ENCODE assay signal across 8 cellular contexts in the genomic region with DNA sequence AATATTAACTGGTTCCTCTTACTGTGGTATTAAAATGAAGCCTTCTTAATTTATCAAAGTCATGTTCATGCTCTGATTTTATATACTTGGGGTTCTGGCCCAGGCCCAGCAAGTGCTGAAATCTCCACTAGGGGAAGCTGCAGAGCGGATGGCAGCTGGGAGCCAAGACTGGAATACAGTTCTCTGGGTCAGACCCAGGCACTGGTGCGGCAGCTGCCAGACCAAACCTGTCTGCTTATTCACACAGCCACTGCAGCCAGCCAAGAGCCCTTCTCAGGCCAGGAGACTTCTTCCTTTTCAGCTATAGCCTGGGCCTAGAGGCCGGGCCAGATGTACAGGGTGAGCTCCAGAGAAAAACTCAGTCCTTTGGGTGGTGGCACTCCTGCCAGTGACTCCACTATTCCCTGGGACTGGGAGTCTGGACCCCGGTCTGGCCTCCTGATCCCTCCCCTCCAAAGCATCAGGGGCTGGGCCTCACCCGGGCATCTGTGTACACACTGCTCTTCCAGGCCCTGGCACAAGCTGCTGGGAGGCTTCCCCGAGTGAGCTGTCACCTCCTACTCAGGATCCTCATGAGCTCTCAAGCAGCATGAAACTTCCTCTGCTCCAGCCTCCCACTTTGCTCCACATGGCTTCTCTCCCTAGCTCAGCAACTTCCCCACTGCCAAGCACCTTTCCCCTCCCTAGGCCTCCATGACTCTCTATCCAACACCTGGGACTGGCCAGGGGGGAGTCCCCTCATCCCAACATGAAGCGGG. TPM values are rescaled to one million over a fixed set of nuclear protein-coding genes. Genes with fewer than 3 reads are reported as not detected.
DNase-seq lines count a peak whose midpoint lies in the region; ATAC-seq and TF ChIP-seq lines count a peak whose summit lies in the region.

No MANE protein-coding gene starts in this region.

- POLR2A ChIA-PET in SK-N-SH (lab: Yijun Ruan, JAX): no interaction called here

- peaks cover 13% of the 10 kb centered on the region for H3K4me1 Mint-ChIP-seq in stimulated activated naive CD8-positive, alpha-beta T cell treated with anti-CD3 and anti-CD28 coated beads, Interleukin-15, amount 100 ng/mL, for 72 hours

- no peaks in the 10 kb centered on the region for H3K9me3 ChIP-seq in SK-N-SH
- H3K9me3 ChIP-seq in heart left ventricle: no peaks in the 10 kb centered on the region

- no peak overlapping the region for H3K4me3 Mint-ChIP-seq in stimulated activated naive CD8-positive, alpha-beta T cell treated with anti-CD3 and anti-CD28 coated beads, Interleukin-15, amount 100 ng/mL, for 72 hours

- TF ChIP-seq CTCF in GM06990 (IDR thresholded peaks at IDR 0.05; ENCODE audit: insufficient read depth, low read length, poor library complexity, severe bottlenecking) (peak; percentile 28), SK-N-SH (IDR thresholded peaks at IDR 0.05) (peak; percentile 54), heart left ventricle (IDR thresholded peaks at IDR 0.05) (peak; percentile 18 to 62 (median 46))

- peak; percentile 8 to 67 (median 54) for ATAC-seq in heart left ventricle
- ATAC-seq in stimulated activated naive CD8-positive, alpha-beta T cell treated with anti-CD3 and anti-CD28 coated beads, Interleukin-15, amount 100 ng/mL, for 72 hours: no peak
- ATAC-seq in HG03175 (IDR thresholded peaks at IDR 0.05; ENCODE audit: unreplicated experiment): no peak
- no peak for ATAC-seq in HG03025 (IDR thresholded peaks at IDR 0.05; ENCODE audit: low FRiP score, unreplicated experiment)
- no peak for ATAC-seq in GM18909 (IDR thresholded peaks at IDR 0.05; ENCODE audit: poor library complexity, unreplicated experiment)

- H3K4me2 ChIP-seq in SK-N-SH: no peak overlapping the region

- H3K9me2 ChIP-seq in SK-N-SH: no peaks in the 10 kb centered on the region

- intact Hi-C loops in heart left ventricle (cut with DNase I): no loop called here

- H3K9ac ChIP-seq in SK-N-SH: no peak overlapping the region
- peak overlapping the region; percentile 13 for H3K9ac ChIP-seq in rectal smooth muscle tissue (ENCODE audit: low read length)

- H3K4me1 ChIP-seq in SK-N-SH (ENCODE audit: control insufficient read depth in 1 of 2, insufficient read depth in 2 of 2, low read depth in 1 of 2, low read length in 1 of 2) (peaks cover 14 to 49% of the 10 kb centered on the region in 2 experiments; a peak in 3 of 4 replicates), heart left ventricle (peaks cover 24 to 72% (median 55%) of the 10 kb centered on the region in 12 donors), rectal smooth muscle tissue (ENCODE audit: control insufficient read depth, insufficient read depth, low read length) (peaks cover 34% of the 10 kb centered on the region)

- no peak overlapping the region for H3K4me3 ChIP-seq in GM06990 (replicated peaks; ENCODE audit: low read depth, low read length)
- no peak overlapping the region for H3K4me3 ChIP-seq in SK-N-SH (ENCODE audit: low read depth in 2 of 2, low read length in 1 of 2)
- no peak overlapping the region for H3K4me3 ChIP-seq in heart left ventricle
- peak overlapping the region; percentile 44 for H3K4me3 ChIP-seq in rectal smooth muscle tissue (ENCODE audit: low read length)

- peaks cover 62% of the 10 kb centered on the region for H4K20me1 ChIP-seq in SK-N-SH (ENCODE audit: insufficient read depth)

- H3K27ac Mint-ChIP-seq in stimulated activated naive CD8-positive, alpha-beta T cell treated with anti-CD3 and anti-CD28 coated beads, Interleukin-15, amount 100 ng/mL, for 72 hours: no peak overlapping the region

- H3K27me3 ChIP-seq in GM06990 (replicated peaks; ENCODE audit: control insufficient read depth, insufficient read depth, low read length) (no peaks in the 10 kb centered on the region), SK-N-SH (ENCODE audit: insufficient read depth) (no peaks in the 10 kb centered on the region), heart left ventricle (no peaks in the 10 kb centered on the region), rectal smooth muscle tissue (ENCODE audit: control insufficient read depth, insufficient read depth, low read length) (no peaks in the 10 kb centered on the region)

- H3K27ac ChIP-seq in SK-N-SH (ENCODE audit: low read depth in 2 of 2, low read length in 1 of 2) (peak overlapping the region in 1 of 2 experiments; percentile 36; a peak in 1 of 4 replicates), heart left ventricle (peak overlapping the region in 9 of 12 donors; percentile 21 to 79 (median 70)), rectal smooth muscle tissue (ENCODE audit: low read depth, low read length) (peak overlapping the region; percentile 64)

- CTCF ChIA-PET in SK-N-SH (lab: Yijun Ruan, JAX): interaction anchor here (0.7 to 2.9 kb wide), 9 partner anchors 8 to 360 kb away, joined by 3 to 18 read pairs (median 4); partner anchors contain the start of gene ATP6V0D1

- TF ChIP-seq POLR2A in heart left ventricle (IDR thresholded peaks at IDR 0.05): no peak

- H3K36me3 ChIP-seq in GM06990 (ENCODE audit: control insufficient read depth, insufficient read depth, low read length) (peaks cover 28% of the 10 kb centered on the region), SK-N-SH (replicated peaks in 1 of 2; ENCODE audit: control insufficient read depth in 1 of 2, insufficient read depth in 2 of 2, low read length in 1 of 2) (peaks cover 0 to 9% of the 10 kb centered on the region in 2 experiments), heart left ventricle (peaks cover 0 to 28% (median 19%) of the 10 kb centered on the region in 9 donors), rectal smooth muscle tissue (ENCODE audit: control insufficient read depth, insufficient read depth, low read length) (peaks cover 9% of the 10 kb centered on the region)

- no peaks in the 10 kb centered on the region for H3F3A ChIP-seq in SK-N-SH (replicated peaks; ENCODE audit: insufficient read depth)

- H3K27me3 Mint-ChIP-seq in stimulated activated naive CD8-positive, alpha-beta T cell treated with anti-CD3 and anti-CD28 coated beads, Interleukin-15, amount 100 ng/mL, for 72 hours: no peaks in the 10 kb centered on the region

- peaks cover 29% of the 10 kb centered on the region for H3K79me2 ChIP-seq in SK-N-SH (ENCODE audit: insufficient read depth)

- no peak for TF ChIP-seq RAD21 in SK-N-SH (IDR thresholded peaks at IDR 0.05; ENCODE audit: low read length)

- no peak overlapping the region for H2AFZ ChIP-seq in SK-N-SH (ENCODE audit: low read depth)

- no peak for DNase-seq in GM06990 (ENCODE audit: extremely low read depth, insufficient read length)
- DNase-seq in SK-N-SH: peak; percentile 51
- DNase-seq in heart left ventricle: peak; percentile 54 to 88 (median 79)
- DNase-seq in stimulated activated naive CD8-positive, alpha-beta T cell treated with anti-CD3 and anti-CD28 coated beads, Interleukin-15, amount 100 ng/mL, for 72 hours: no peak

- 77% methylated on average over 6 of the region's 7 CpGs for WGBS in SK-N-SH (ENCODE audit: low lambda C conversion rate)
- WGBS in heart left ventricle, 4 donors: 31 to 53% (median 46%) methylated on average over 5 to 7 of the region's 7 CpGs

- H3K9me3 Mint-ChIP-seq in stimulated activated naive CD8-positive, alpha-beta T cell treated with anti-CD3 and anti-CD28 coated beads, Interleukin-15, amount 100 ng/mL, for 72 hours: no peaks in the 10 kb centered on the region

- TF ChIP-seq EP300 in SK-N-SH (IDR thresholded peaks at IDR 0.05; ENCODE audit: borderline replicate concordance in 1 of 2, low read depth in 1 of 2, low read length in 1 of 2): no peak

TF ChIP-seq in SK-N-SH, 30 proteins besides CTCF, POLR2A, EP300 and RAD21:
- TF ChIP-seq GABPA (IDR thresholded peaks at IDR 0.05; ENCODE audit: low read depth) (no peak), SMC3 (IDR thresholded peaks at IDR 0.05; ENCODE audit: low read depth, low read length) (peak; percentile 12; the same call in 1 of the 2 replicates)
TF ChIP-seq in SK-N-SH: peak in this region for 1.

RNA-seq across cellular contexts. Expression of gene ATP6V0D1, which starts 24.4 kb away (rescaled TPM):
- polyA plus RNA-seq in SK-N-SH (2012; rRNA removed) (111 and 135 TPM in 2 replicates), heart left ventricle (100 to 1,000 TPM in 1 of 2 donors, 10 to 100 TPM in 1; 18.6 to 104 TPM)
- 86.6 and 113 TPM in 2 replicates for polyA plus RNA-seq in SK-N-SH (2012; cell fraction: cytosol; rRNA removed)
- polyA plus RNA-seq in SK-N-SH (2012; cell fraction: nucleus; rRNA removed): 102 and 104 TPM in 2 replicates
- 100 to 1,000 TPM in 3 of 9 donors, 10 to 100 TPM in 6; 52.7 to 141 (median 68.5) TPM for total RNA-seq in heart left ventricle

RNA-seq across cellular contexts. Expression of gene HSD11B2, which starts 25.6 kb away (rescaled TPM):
- polyA plus RNA-seq in SK-N-SH (2012; rRNA removed) (0.19 and 0.23 TPM in 2 replicates), heart left ventricle (under 1 TPM; 0.15 to 0.26 TPM)
- polyA plus RNA-seq in SK-N-SH (2012; cell fraction: cytosol; rRNA removed): 0.08 and 0.10 TPM in 2 replicates
- 0.58 and 0.75 TPM in 2 replicates for polyA plus RNA-seq in SK-N-SH (2012; cell fraction: nucleus; rRNA removed)
- total RNA-seq in heart left ventricle: under 1 TPM in 8 of 9 donors, not detected in 1; 0.32 to 1.00 (median 0.59) TPM

RNA-seq across cellular contexts. Expression of gene AGRP, which starts 26.8 kb away (rescaled TPM):
- polyA plus RNA-seq in SK-N-SH (2012; rRNA removed) (not detected in 2 replicates), heart left ventricle (not detected)
- polyA plus RNA-seq in SK-N-SH (2012; cell fraction: cytosol; rRNA removed): not detected in 2 replicates
- polyA plus RNA-seq in SK-N-SH (2012; cell fraction: nucleus; rRNA removed): not detected in 2 replicates
- not detected for total RNA-seq in heart left ventricle

RNA-seq across cellular contexts. Expression of gene ZDHHC1, which starts 40.3 kb away (rescaled TPM):
- polyA plus RNA-seq in SK-N-SH (2012; rRNA removed) (14.2 and 15.8 TPM in 2 replicates), heart left ventricle (1 to 10 TPM; 2.7 to 5.1 TPM)
- 6.2 and 10.5 TPM in 2 replicates for polyA plus RNA-seq in SK-N-SH (2012; cell fraction: cytosol; rRNA removed)
- 39.7 and 44.1 TPM in 2 replicates for polyA plus RNA-seq in SK-N-SH (2012; cell fraction: nucleus; rRNA removed)
- total RNA-seq in heart left ventricle: 10 to 100 TPM in 1 of 9 donors, 1 to 10 TPM in 8; 3.5 to 11.6 (median 5.4) TPM

Comparison
In these comparisons a context has a peak if more than half of its experiments do, and no peak if none do; other contexts are left out.
1. DNase-seq: peak in SK-N-SH (single experiment) and heart left ventricle (5 of 5); none in GM06990 (single experiment) and stimulated activated naive CD8-positive, alpha-beta T cell treated with anti-CD3 and anti-CD28 coated beads, Interleukin-15, amount 100 ng/mL, for 72 hours (0 of 2).
2. ATAC-seq: peak in heart left ventricle (4 of 4); none in stimulated activated naive CD8-positive, alpha-beta T cell treated with anti-CD3 and anti-CD28 coated beads, Interleukin-15, amount 100 ng/mL, for 72 hours (single experiment), HG03175 (single experiment), HG03025 (single experiment) and GM18909 (single experiment).
3. Peak in every context shown above with its lines, with median percentiles within 50 percentile points of each other: CTCF ChIP-seq.